Comparison of ENCODE assay signal across 8 cellular contexts in genomic region chr7:3154881-3155494, GRCh38.
A peak's percentile ranks its signal among the peaks of the same experiment; 100 is the strongest.
DNase-seq lines count a peak whose midpoint lies in the region; ATAC-seq and TF ChIP-seq lines count a peak whose summit lies in the region.

No MANE protein-coding gene starts in this region.

- CTCF ChIA-PET in HEK293 (lab: Yijun Ruan, JAX) (interaction anchor here (0.6 to 3.4 kb wide), 17 partner anchors 10 to 436 kb away, joined by 3 to 29 read pairs (median 3); no protein-coding TSS in a partner anchor), RWPE1 (lab: Yijun Ruan, JAX) (interaction anchor here (0.7 to 0.9 kb wide), 2 partner anchors 14 to 59 kb away, joined by 3 to 4 read pairs; no protein-coding TSS in a partner anchor)

- peak; percentile 41; the same call in 1 of the 2 replicates for TF ChIP-seq CTCF in HEK293 (tag by site-specific recombination; IDR thresholded peaks at IDR 0.05)
- peak; percentile 49 for TF ChIP-seq CTCF in RWPE1 (conservative IDR thresholded peaks at IDR 0.05; ENCODE audit: low read depth)

- no peak for ATAC-seq in GM21786 (IDR thresholded peaks at IDR 0.05; ENCODE audit: unreplicated experiment)
- no peak for ATAC-seq in GM21723 (IDR thresholded peaks at IDR 0.05; ENCODE audit: unreplicated experiment)

- POLR2A ChIA-PET in HEK293 (lab: Yijun Ruan, JAX) = no interaction called here
- POLR2A ChIA-PET in RWPE1 (lab: Yijun Ruan, JAX; ENCODE audit: low non-redundant PET) = no interaction called here

- H3K27ac ChIP-seq in HEK293 (ENCODE audit: extremely low read depth, low read depth, low read length) (no peak overlapping the region), RWPE1 (no peak overlapping the region), iPS DF 6.9 (ENCODE audit: low read length) (no peak overlapping the region)

- WGBS in iPS DF 6.9 (ENCODE audit: insufficient coverage, insufficient read length) = no CpG with 5 or more reads among the region's 7 CpGs

- H3K4me1 ChIP-seq in HEK293 (ENCODE audit: control insufficient read depth, insufficient read depth, low read length) (no peaks in the 10 kb centered on the region; the same call in 1 of the 2 replicates), iPS DF 6.9 (ENCODE audit: control insufficient read depth, insufficient read depth, low read length) (peaks cover 3% of the 10 kb centered on the region; the same call in 1 of the 2 replicates)

- no peak overlapping the region for H3K4me3 ChIP-seq in HEK293 (ENCODE audit: low read depth, low read length)
- no peak overlapping the region for H3K4me3 ChIP-seq in iPS DF 6.9 (ENCODE audit: low read length)

- H3K9me3 ChIP-seq in HEK293 (ENCODE audit: control insufficient read depth, insufficient read depth, low read depth, low read length) (no peaks in the 10 kb centered on the region), iPS DF 6.9 (ENCODE audit: control insufficient read depth, insufficient read depth, low read length) (no peaks in the 10 kb centered on the region)

- DNase-seq in EL = peak; percentile 14
- DNase-seq in RWPE1 (ENCODE audit: low spot score) = peak; percentile 42
- peak; percentile 58 for DNase-seq in activated naive CD4-positive, alpha-beta T cell treated with Interleukin-2 at 50 U/mL for 16 hours
- peak; percentile 25 for DNase-seq in iPS DF 6.9 (ENCODE audit: low read depth, low spot score)
- peak; percentile 35 to 47 (median 40) for DNase-seq in stimulated activated CD4-positive, alpha-beta T cell treated with anti-CD3 and anti-CD28 coated beads, TNF-alpha, amount 100 ng/mL, for 24 hours (ENCODE audit: low read depth in 3 of 3)

- no peaks in the 10 kb centered on the region for H3K36me3 ChIP-seq in HEK293 (ENCODE audit: control insufficient read depth in 2 of 2, insufficient read depth in 1 of 2, low read length in 2 of 2)
- no peaks in the 10 kb centered on the region for H3K36me3 ChIP-seq in iPS DF 6.9 (ENCODE audit: control insufficient read depth, insufficient read depth, low read length)

- no peaks in the 10 kb centered on the region for H3K27me3 ChIP-seq in iPS DF 6.9 (ENCODE audit: control insufficient read depth, insufficient read depth, low read length)

TF ChIP-seq in HEK293, 187 proteins besides CTCF, POLR2A, EP300 and RAD21:
- TF ChIP-seq SETDB1 (IDR thresholded peaks at IDR 0.05; ENCODE audit: insufficient read length, low read length) (peak; percentile 44), ZNF10 (tag by site-specific recombination; IDR thresholded peaks at IDR 0.05) (no peak), ZNF600 (tag by site-specific recombination; IDR thresholded peaks at IDR 0.05) (no peak), ZNF654 (tag by site-specific recombination; IDR thresholded peaks at IDR 0.05; ENCODE audit: low read depth) (peak; percentile 31), ZNF548 (tag by site-specific recombination; IDR thresholded peaks at IDR 0.05) (no peak)
